ENCODE assay signal across 15 cellular contexts in genomic region chrX:140866446-140866845, GRCh38.
DNase-seq lines count a peak whose midpoint lies in the region; ATAC-seq and TF ChIP-seq lines count a peak whose summit lies in the region.
"Had no signal": no experiment of that assay in that cellular context is flagged by ENCODE, and none has a peak within 500 bp of the region (broad histone marks: within the 10 kb centered on the region; RNA-seq: fewer than 3 reads in every experiment).

No MANE protein-coding gene starts in this region.

- H2BK120ac ChIP-seq in mesenchymal stem cell (ENCODE audit: low read depth, low read length): no peak overlapping the region

- no peaks in the 10 kb centered on the region for H3K27me3 ChIP-seq in mesenchymal stem cell (ENCODE audit: control insufficient read depth in 1 of 2, insufficient read depth in 1 of 2, low read length in 2 of 2)

- no peaks in the 10 kb centered on the region for H3K4me1 ChIP-seq in mesenchymal stem cell (ENCODE audit: control insufficient read depth, insufficient read depth, low read depth, low read length)
- H3K4me1 ChIP-seq: BLaER1, HAP-1 had no signal

- H2AK5ac ChIP-seq in mesenchymal stem cell (ENCODE audit: low read length, severe bottlenecking): no peak overlapping the region

- H2BK15ac ChIP-seq in mesenchymal stem cell (ENCODE audit: low read depth, poor library complexity, severe bottlenecking): no peak overlapping the region

- no peak for ATAC-seq in HG03442 (IDR thresholded peaks at IDR 0.05; ENCODE audit: unreplicated experiment)

- no peak overlapping the region for H4K8ac ChIP-seq in mesenchymal stem cell (ENCODE audit: low read length)

- no peak for TF ChIP-seq CTCF in coronary artery (IDR thresholded peaks at IDR 0.05)

- no peak overlapping the region for H3K18ac ChIP-seq in mesenchymal stem cell (ENCODE audit: low read depth in 1 of 2, low read length in 2 of 2)

- no peak overlapping the region for H2BK5ac ChIP-seq in mesenchymal stem cell (ENCODE audit: low read depth, low read length, poor library complexity, severe bottlenecking)

- no peak overlapping the region for H3K4me2 ChIP-seq in mesenchymal stem cell (ENCODE audit: low read length, poor library complexity, severe bottlenecking)
- H3K4me2 ChIP-seq: BLaER1, KMS-11 had no signal

- no peak overlapping the region for H3K27ac ChIP-seq in mesenchymal stem cell (ENCODE audit: low read length, poor library complexity, severe bottlenecking)
- H3K27ac ChIP-seq in coronary artery: no peak overlapping the region
- H3K27ac ChIP-seq: BLaER1, HL-60, KMS-11 had no signal

- no peak overlapping the region for H3K14ac ChIP-seq in mesenchymal stem cell (ENCODE audit: low read length in 2 of 2)

- no peak overlapping the region for H3K4ac ChIP-seq in mesenchymal stem cell (ENCODE audit: low read depth in 1 of 2, low read length in 2 of 2)

- H3K9ac ChIP-seq in mesenchymal stem cell (ENCODE audit: low read length): no peak overlapping the region
- H3K9ac ChIP-seq: BLaER1, KMS-11 had no signal

- WGBS in mesenchymal stem cell: no CpG with 5 or more reads among the region's 1 CpG

- H2BK12ac ChIP-seq in mesenchymal stem cell (ENCODE audit: low read length in 2 of 2): no peak overlapping the region

- no peak overlapping the region for H2AFZ ChIP-seq in mesenchymal stem cell (ENCODE audit: low read depth, low read length)

- no peaks in the 10 kb centered on the region for H3K79me1 ChIP-seq in mesenchymal stem cell (replicated peaks; ENCODE audit: low read length, poor library complexity, severe bottlenecking)

- H4K91ac ChIP-seq in mesenchymal stem cell (ENCODE audit: low read length): no peak overlapping the region

- DNase-seq in EL (peak; percentile 55), HS-27A (ENCODE audit: low read depth) (peak; percentile 42), amniotic epithelial cell (ENCODE audit: low read depth) (peak; percentile 0), mesenchymal stem cell (no peak), cardiac septum (ENCODE audit: low spot score) (no peak), coronary artery (ENCODE audit: low spot score) (no peak)
- DNase-seq: AML-193, Calu3, DMS 273 treated with DMSO at 0.1 percent for 48 hours, GDM1 had no signal

- no peak overlapping the region for H3K4me3 ChIP-seq in mesenchymal stem cell (ENCODE audit: insufficient read depth in 1 of 2, low read depth in 1 of 2, low read length in 2 of 2)
- H3K4me3 ChIP-seq in coronary artery: no peak overlapping the region
- H3K4me3 ChIP-seq: BLaER1, HAP-1 had no signal

- no peaks in the 10 kb centered on the region for H3K36me3 ChIP-seq in mesenchymal stem cell (ENCODE audit: control insufficient read depth in 1 of 2, insufficient read depth in 2 of 2, low read depth in 1 of 2, low read length in 2 of 2)
- H3K36me3 ChIP-seq: BLaER1, HAP-1 had no signal

- H3K9me3 ChIP-seq in mesenchymal stem cell (ENCODE audit: control insufficient read depth, low read length): peaks cover 4% of the 10 kb centered on the region
- H3K9me3 ChIP-seq: BLaER1, HAP-1 had no signal

- no peak overlapping the region for H3K23ac ChIP-seq in mesenchymal stem cell (ENCODE audit: low read length in 2 of 2)

- intact Hi-C loops in cardiac septum (cut with DNase I): no loop called here

Comparison
In these comparisons a context has a peak if more than half of its experiments do, and no peak if none do; other contexts are left out.
1. DNase-seq: peak in EL (single experiment), HS-27A (single experiment) and amniotic epithelial cell (single experiment); none in mesenchymal stem cell (single experiment), cardiac septum (single experiment) and coronary artery (single experiment).